ENCODE assay signal across 1 cellular context in the genomic region with DNA sequence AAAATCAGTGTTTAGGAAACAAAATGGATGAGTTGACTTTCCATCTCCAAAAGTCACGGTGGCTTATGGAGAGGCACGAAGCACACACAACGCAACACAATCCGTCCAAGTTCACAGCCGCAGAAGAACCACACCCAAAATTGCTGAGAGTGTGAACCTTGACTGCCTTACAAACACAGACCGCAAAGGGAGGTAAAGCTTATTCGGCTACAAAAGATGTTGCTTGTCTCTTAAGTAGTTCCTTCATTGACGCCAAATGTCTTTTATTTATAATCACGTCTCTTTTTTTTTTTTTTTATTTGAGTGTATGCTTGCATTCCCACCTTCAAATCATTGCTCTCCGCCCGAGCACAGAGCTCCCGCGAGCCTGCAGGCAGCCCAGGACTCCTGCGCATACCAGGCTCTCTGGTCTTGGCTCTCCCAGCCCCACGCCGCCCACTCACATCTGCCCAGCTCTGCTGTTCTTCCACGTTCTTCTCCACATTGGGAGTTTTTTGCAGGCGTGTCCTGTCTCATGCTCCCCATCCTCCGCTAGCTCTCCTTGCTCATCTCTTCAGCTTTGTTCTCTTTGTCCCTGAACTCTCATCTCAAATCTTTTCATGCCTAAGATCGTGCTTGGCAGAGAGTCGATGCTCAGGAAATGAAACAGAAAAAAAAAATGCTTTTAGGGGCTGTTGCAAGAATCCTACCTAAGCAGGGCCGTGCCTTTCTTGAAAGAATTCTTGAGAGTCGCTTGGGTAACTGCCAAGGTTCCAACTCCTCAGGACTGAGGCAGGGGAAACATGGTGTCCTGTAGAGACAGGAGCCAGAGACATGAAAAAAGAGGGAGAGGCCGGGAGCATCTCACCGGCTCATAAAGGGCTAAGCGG.
TF ChIP-seq lines count a peak whose summit lies in the region.

No MANE protein-coding gene starts in this region.

TF ChIP-seq in HepG2, 621 proteins besides CTCF, POLR2A, EP300 and RAD21:
- TF ChIP-seq CEBPB (IDR thresholded peaks at IDR 0.05; ENCODE audit: borderline replicate concordance, low read depth, low read length) (no peak), ZNF777 (CRISPR knock-in tag; IDR thresholded peaks at IDR 0.05) (no peak), ZBTB7A (CRISPR knock-in tag; IDR thresholded peaks at IDR 0.05) (no peak), SKI (IDR thresholded peaks at IDR 0.05; ENCODE audit: partially characterized antibody) (no peak), ETV6 (CRISPR knock-in tag; conservative IDR thresholded peaks at IDR 0.05) (no peak), FOXJ3 (CRISPR knock-in tag; IDR thresholded peaks at IDR 0.05; ENCODE audit: borderline replicate concordance) (no peak), ZNF839 (CRISPR knock-in tag; IDR thresholded peaks at IDR 0.05; ENCODE audit: borderline replicate concordance) (no peak), MAFG (CRISPR knock-in tag; IDR thresholded peaks at IDR 0.05) (no peak), NBN (conservative IDR thresholded peaks at IDR 0.05) (no peak), ZNF264 (CRISPR knock-in tag; IDR thresholded peaks at IDR 0.05) (no peak), IRF2 (CRISPR knock-in tag; IDR thresholded peaks at IDR 0.05) (no peak)
- TF ChIP-seq, protein P1, sequence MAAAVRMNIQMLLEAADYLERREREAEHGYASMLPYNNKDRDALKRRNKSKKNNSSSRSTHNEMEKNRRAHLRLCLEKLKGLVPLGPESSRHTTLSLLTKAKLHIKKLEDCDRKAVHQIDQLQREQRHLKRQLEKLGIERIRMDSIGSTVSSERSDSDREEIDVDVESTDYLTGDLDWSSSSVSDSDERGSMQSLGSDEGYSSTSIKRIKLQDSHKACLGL (CRISPR knock-in tag; IDR thresholded peaks at IDR 0.05) = no peak
- TF ChIP-seq, protein P2, sequence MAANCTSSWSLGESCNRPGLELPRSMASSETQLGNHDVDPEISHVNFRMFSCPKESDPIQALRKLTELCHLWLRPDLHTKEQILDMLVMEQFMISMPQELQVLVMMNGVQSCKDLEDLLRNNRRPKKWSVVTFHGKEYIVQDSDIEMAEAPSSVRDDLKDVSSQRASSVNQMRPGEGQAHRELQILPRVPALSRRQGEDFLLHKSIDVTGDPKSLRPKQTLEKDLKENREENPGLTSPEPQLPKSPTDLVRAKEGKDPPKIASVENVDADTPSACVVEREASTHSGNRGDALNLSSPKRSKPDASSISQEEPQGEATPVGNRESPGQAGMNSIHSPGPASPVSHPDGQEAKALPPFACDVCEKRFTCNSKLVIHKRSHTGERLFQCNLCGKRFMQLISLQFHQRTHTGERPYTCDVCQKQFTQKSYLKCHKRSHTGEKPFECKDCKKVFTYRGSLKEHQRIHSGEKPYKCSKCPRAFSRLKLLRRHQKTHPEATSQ (CRISPR knock-in tag; IDR thresholded peaks at IDR 0.05; ENCODE audit: borderline replicate concordance) = no peak
